ENCODE assay signal across 2 cellular contexts in genomic region chr17:1916963-1917715, GRCh38.
TF ChIP-seq lines count a peak whose summit lies in the region.

No MANE protein-coding gene starts in this region.

TF ChIP-seq in IMR-90, 13 proteins besides CTCF, POLR2A, EP300 and RAD21:
- no peak for TF ChIP-seq RCOR1 (IDR thresholded peaks at IDR 0.05; ENCODE audit: insufficient replicate concordance, low read length)
- no peak for TF ChIP-seq NFE2L2 (IDR thresholded peaks at IDR 0.05; ENCODE audit: low read depth, low read length)
- TF ChIP-seq FOS (IDR thresholded peaks at IDR 0.05; ENCODE audit: low read depth, low read length) = no peak
- no peak for TF ChIP-seq MAFK (IDR thresholded peaks at IDR 0.05; ENCODE audit: low read depth, low read length)
- TF ChIP-seq CHD1 (IDR thresholded peaks at IDR 0.05; ENCODE audit: low read depth, low read length) = no peak
- no peak for TF ChIP-seq CEBPB (IDR thresholded peaks at IDR 0.05; ENCODE audit: low read depth, low read length)
- TF ChIP-seq MAZ (IDR thresholded peaks at IDR 0.05; ENCODE audit: borderline replicate concordance, low read depth, low read length) = no peak
- TF ChIP-seq, protein P1, sequence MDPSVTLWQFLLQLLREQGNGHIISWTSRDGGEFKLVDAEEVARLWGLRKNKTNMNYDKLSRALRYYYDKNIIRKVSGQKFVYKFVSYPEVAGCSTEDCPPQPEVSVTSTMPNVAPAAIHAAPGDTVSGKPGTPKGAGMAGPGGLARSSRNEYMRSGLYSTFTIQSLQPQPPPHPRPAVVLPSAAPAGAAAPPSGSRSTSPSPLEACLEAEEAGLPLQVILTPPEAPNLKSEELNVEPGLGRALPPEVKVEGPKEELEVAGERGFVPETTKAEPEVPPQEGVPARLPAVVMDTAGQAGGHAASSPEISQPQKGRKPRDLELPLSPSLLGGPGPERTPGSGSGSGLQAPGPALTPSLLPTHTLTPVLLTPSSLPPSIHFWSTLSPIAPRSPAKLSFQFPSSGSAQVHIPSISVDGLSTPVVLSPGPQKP (IDR thresholded peaks at IDR 0.05; ENCODE audit: borderline replicate concordance, low read depth, low read length) = no peak
- no peak for TF ChIP-seq MXI1 (IDR thresholded peaks at IDR 0.05; ENCODE audit: borderline replicate concordance, low read depth, low read length)
- no peak for TF ChIP-seq USF2 (IDR thresholded peaks at IDR 0.05; ENCODE audit: low read depth, low read length)

TF ChIP-seq in H1, 55 proteins besides CTCF, POLR2A, EP300 and RAD21:
- no peak for TF ChIP-seq POLR2AphosphoS5 (IDR thresholded peaks at IDR 0.05; ENCODE audit: low read depth, low read length)
- TF ChIP-seq TAF1 (IDR thresholded peaks at IDR 0.05; ENCODE audit: low read depth, low read length) = no peak
- no peak for TF ChIP-seq SP2 (IDR thresholded peaks at IDR 0.05; ENCODE audit: low read length)
- no peak for TF ChIP-seq ASH2L (IDR thresholded peaks at IDR 0.05; ENCODE audit: low read length)
- TF ChIP-seq CTBP2 (IDR thresholded peaks at IDR 0.05; ENCODE audit: borderline replicate concordance, insufficient read depth, insufficient read length, low read length) = no peak
- no peak for TF ChIP-seq TBP (IDR thresholded peaks at IDR 0.05; ENCODE audit: low read depth, low read length)
- TF ChIP-seq, protein P2, sequence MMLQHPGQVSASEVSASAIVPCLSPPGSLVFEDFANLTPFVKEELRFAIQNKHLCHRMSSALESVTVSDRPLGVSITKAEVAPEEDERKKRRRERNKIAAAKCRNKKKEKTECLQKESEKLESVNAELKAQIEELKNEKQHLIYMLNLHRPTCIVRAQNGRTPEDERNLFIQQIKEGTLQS (IDR thresholded peaks at IDR 0.05; ENCODE audit: insufficient read depth, low read depth, low read length) = no peak
- TF ChIP-seq PHF8 (conservative IDR thresholded peaks at IDR 0.05; ENCODE audit: low read depth, low read length) = no peak
